Comparison of ENCODE assay signal across 1 cellular context in genomic region chr20:37243937-37244571, GRCh38.
TF ChIP-seq lines count a peak whose summit lies in the region.

No MANE protein-coding gene starts in this region.

TF ChIP-seq in endothelial cell of umbilical vein, 7 proteins besides CTCF, POLR2A, EP300 and RAD21:
- TF ChIP-seq JUN (IDR thresholded peaks at IDR 0.05; ENCODE audit: borderline replicate concordance, insufficient read depth, insufficient read length, low read depth) = no peak
- TF ChIP-seq FOS (IDR thresholded peaks at IDR 0.05; ENCODE audit: borderline replicate concordance, insufficient read depth, low read length) = no peak
- no peak for TF ChIP-seq MYC (IDR thresholded peaks at IDR 0.05; ENCODE audit: low read depth, low read length)
- no peak for TF ChIP-seq GATA2 (IDR thresholded peaks at IDR 0.05; ENCODE audit: insufficient read depth, insufficient read length, low read depth, low read length)
- no peak for TF ChIP-seq EZH2 (IDR thresholded peaks at IDR 0.05; ENCODE audit: borderline replicate concordance, low read depth, low read length, severe bottlenecking)
- TF ChIP-seq POLR2AphosphoS5 (IDR thresholded peaks at IDR 0.05; ENCODE audit: insufficient read depth, low read depth, low read length) = no peak
- no peak for TF ChIP-seq MAX (IDR thresholded peaks at IDR 0.05; ENCODE audit: insufficient read depth, insufficient read length)
